Comparison of ENCODE assay signal across 17 cellular contexts in genomic region chr19:11171144-11171543, GRCh38.
"Had no signal": no experiment of that assay in that cellular context is flagged by ENCODE, and none has a peak within 500 bp of the region (broad histone marks: within the 10 kb centered on the region; RNA-seq: fewer than 3 reads in every experiment).

No MANE protein-coding gene starts in this region.

- H3K27me3 Mint-ChIP-seq: activated CD4-positive, alpha-beta T cell treated with anti-CD3 and anti-CD28 coated beads, Interleukin-2, amount 10 ng/mL, durations not matched to agents 7 days and 5 days; activated T-cell treated with anti-CD3 and anti-CD28 coated beads, Interleukin-2, amount 50 U/mL, for 24 hours; stimulated activated naive CD8-positive, alpha-beta T cell treated with anti-CD3 and anti-CD28 coated beads, Interleukin-15, Interleukin-2, amounts not matched to agents 100 ng/mL and 50 ng/mL, for 24 hours had no signal

- ATAC-seq: activated CD4-positive, CD25-positive, alpha-beta regulatory T cell treated with anti-CD3 and anti-CD28 coated beads, Interleukin-2, amount 50 U/mL, for 24 hours; activated CD8-positive, alpha-beta T cell treated with anti-CD3 and anti-CD28 coated beads, Interleukin-2, amount 10 ng/mL, durations not matched to agents 7 days and 5 days; left cardiac atrium; SK-N-SH treated with all-trans-retinoic acid at 6 μM for 48 hours had no signal

- H3K4me1 Mint-ChIP-seq: activated CD4-positive, alpha-beta T cell treated with anti-CD3 and anti-CD28 coated beads, Interleukin-2, amount 10 ng/mL, durations not matched to agents 7 days and 5 days; central memory CD8-positive, alpha-beta T cell; mesothelial cell of epicardium had no signal

- H3K27ac Mint-ChIP-seq: activated CD4-positive, alpha-beta T cell treated with anti-CD3 and anti-CD28 coated beads, Interleukin-2, amount 10 ng/mL, durations not matched to agents 7 days and 5 days; activated CD8-positive, alpha-beta T cell treated with anti-CD3 and anti-CD28 coated beads, Interleukin-2, amount 10 ng/mL, durations not matched to agents 7 days and 5 days; activated naive CD4-positive, alpha-beta T cell treated with anti-CD3 and anti-CD28 coated beads for 36 hours; activated T-cell treated with anti-CD3 and anti-CD28 coated beads, Interleukin-2, amount 50 U/mL, for 24 hours; activated T-helper 2 cell treated with anti-CD3 and anti-CD28 coated beads, Interferon-gamma antibody, Interleukin-2, Interleukin-4, amounts not matched to agents 10 μg/mL and 5 μg/mL and 100 μg/mL, durations not matched to agents 14 hours and 24 hours and 36 hours; mesothelial cell of epicardium; nephron; stimulated activated naive CD8-positive, alpha-beta T cell treated with anti-CD3 and anti-CD28 coated beads, Interleukin-15, Interleukin-2, amounts not matched to agents 100 ng/mL and 50 ng/mL, for 24 hours had no signal

- DNase-seq: activated CD4-positive, alpha-beta T cell treated with anti-CD3 and anti-CD28 coated beads, Interleukin-2, amount 10 ng/mL, durations not matched to agents 7 days and 5 days; activated CD8-positive, alpha-beta T cell treated with anti-CD3 and anti-CD28 coated beads, Interleukin-2, amount 10 ng/mL, durations not matched to agents 7 days and 5 days; activated naive CD4-positive, alpha-beta T cell treated with anti-CD3 and anti-CD28 coated beads for 36 hours; activated T-cell treated with anti-CD3 and anti-CD28 coated beads, Interleukin-2, amount 50 U/mL, for 24 hours; aorta; cortex of kidney; erythroblast; left cardiac atrium; T-helper 1 cell; T1000 had no signal

- H3K9me3 Mint-ChIP-seq: activated CD4-positive, alpha-beta T cell treated with anti-CD3 and anti-CD28 coated beads, Interleukin-2, amount 10 ng/mL, durations not matched to agents 7 days and 5 days; activated naive CD4-positive, alpha-beta T cell treated with anti-CD3 and anti-CD28 coated beads for 36 hours; activated T-cell treated with anti-CD3 and anti-CD28 coated beads, Interleukin-2, amount 50 U/mL, for 24 hours; activated T-helper 2 cell treated with anti-CD3 and anti-CD28 coated beads, Interferon-gamma antibody, Interleukin-2, Interleukin-4, amounts not matched to agents 10 μg/mL and 5 μg/mL and 100 μg/mL, durations not matched to agents 14 hours and 24 hours and 36 hours; central memory CD8-positive, alpha-beta T cell; mesothelial cell of epicardium; nephron; stimulated activated naive CD8-positive, alpha-beta T cell treated with anti-CD3 and anti-CD28 coated beads, Interleukin-15, Interleukin-2, amounts not matched to agents 100 ng/mL and 50 ng/mL, for 24 hours had no signal

- H3K4me3 Mint-ChIP-seq: activated CD4-positive, alpha-beta T cell treated with anti-CD3 and anti-CD28 coated beads, Interleukin-2, amount 10 ng/mL, durations not matched to agents 7 days and 5 days; activated CD8-positive, alpha-beta T cell treated with anti-CD3 and anti-CD28 coated beads, Interleukin-2, amount 10 ng/mL, durations not matched to agents 7 days and 5 days; activated naive CD4-positive, alpha-beta T cell treated with anti-CD3 and anti-CD28 coated beads for 36 hours; activated T-cell treated with anti-CD3 and anti-CD28 coated beads, Interleukin-2, amount 50 U/mL, for 24 hours; central memory CD8-positive, alpha-beta T cell; mesothelial cell of epicardium; nephron; stimulated activated naive CD8-positive, alpha-beta T cell treated with anti-CD3 and anti-CD28 coated beads, Interleukin-15, Interleukin-2, amounts not matched to agents 100 ng/mL and 50 ng/mL, for 24 hours had no signal
